In the genomic region with DNA sequence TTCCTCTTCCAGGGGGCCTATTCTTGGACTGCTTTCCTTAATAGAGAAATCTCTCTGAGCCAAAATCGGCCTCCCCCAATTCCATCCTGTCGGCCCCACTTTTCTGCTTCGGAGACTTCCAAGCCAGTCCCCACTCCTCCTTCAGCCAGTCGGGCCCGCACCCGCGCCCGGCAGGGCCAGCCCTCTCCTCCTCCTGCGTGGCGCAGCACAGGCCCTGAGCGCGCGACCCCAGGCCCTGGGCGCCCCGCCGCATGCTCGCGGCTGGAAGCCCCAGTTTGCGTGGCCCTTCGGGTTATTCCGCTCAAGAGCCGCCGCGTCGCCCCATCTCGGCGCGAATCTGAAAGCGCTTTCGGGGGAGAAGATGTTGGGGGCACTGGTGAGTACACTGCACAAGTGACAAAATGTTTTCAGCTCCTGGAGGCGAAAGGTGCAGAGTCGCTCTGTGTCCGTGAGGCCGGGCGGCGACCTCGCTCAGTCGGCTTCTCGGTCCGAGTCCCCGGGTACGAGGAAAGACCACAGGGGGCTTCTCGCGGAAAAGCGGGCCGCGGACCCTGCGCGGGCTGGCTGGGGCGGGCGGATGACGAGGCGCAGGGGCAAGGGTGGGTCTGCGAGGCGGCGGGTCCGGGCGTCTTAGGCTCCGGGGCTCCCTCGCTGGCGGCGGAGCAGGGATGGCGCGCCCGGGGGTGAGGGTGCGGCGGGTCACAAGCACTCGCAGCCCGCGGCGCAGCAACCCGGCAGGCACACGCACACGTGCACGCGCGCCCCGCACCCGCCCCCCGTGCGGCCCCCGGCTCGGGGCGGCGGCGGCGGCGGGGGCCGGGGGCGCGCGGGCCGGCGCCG, we compare ENCODE assay signal across 8 cellular contexts. TPM values are rescaled to one million over a fixed set of nuclear protein-coding genes. Genes with fewer than 3 reads are reported as not detected.
A peak's percentile ranks its signal among the peaks of the same experiment; 100 is the strongest.
DNase-seq lines count a peak whose midpoint lies in the region; ATAC-seq and TF ChIP-seq lines count a peak whose summit lies in the region.

Gene IL17D (plus strand): TSS at position 755 of the 840 bp plus-strand sequence. CDS start 303 bp downstream, outside the sequence.

- 0 to 1% methylated on average over 79 to 95 of the region's 95 CpGs for whole genome bisulfite sequencing in esophagus, 2 donors
- WGBS in transverse colon (ENCODE audit: low coverage in 1 of 2), 2 donors, result 1 to 3% methylated on average over 6 to 55 of the region's 95 CpGs

- H3K9ac ChIP-seq in ES-I3 (ENCODE audit: low read depth, low read length), result peak within 1 kb of the TSS; percentile 80

- intact Hi-C loops in activated CD8-positive, alpha-beta T cell treated with anti-CD3 and anti-CD28 coated beads for 36 hours (cut with micrococcal nuclease), result no loop called here
- intact Hi-C loops in transverse colon (cut with DNase I; ENCODE audit: low total_unique reads), result no loop called here

- no peaks in the 10 kb centered on the region for H3K9me3 Mint-ChIP-seq in IgD-negative memory B cell
- H3K9me3 Mint-ChIP-seq in activated CD8-positive, alpha-beta T cell treated with anti-CD3 and anti-CD28 coated beads for 36 hours, result no peaks in the 10 kb centered on the region
- H3K9me3 Mint-ChIP-seq in naive B cell, result peaks cover 0 to 3% (median 0%) of the 10 kb centered on the region in 7 donors

- H3K4me3 ChIP-seq in esophagus (ENCODE audit: low read depth in 1 of 2, low read length in 2 of 2) (peak within 1 kb of the TSS; percentile 56 to 60), transverse colon (peak within 1 kb of the TSS; percentile 56 to 85 (median 63))

- peaks cover 8 to 13% (median 10%) of the 10 kb centered on the region in 3 donors for H3K4me1 Mint-ChIP-seq in IgD-negative memory B cell
- peaks cover 11% of the 10 kb centered on the region for H3K4me1 Mint-ChIP-seq in activated CD8-positive, alpha-beta T cell treated with anti-CD3 and anti-CD28 coated beads for 36 hours (ENCODE audit: low read depth)
- peaks cover 4 to 12% (median 8%) of the 10 kb centered on the region in 3 donors for H3K4me1 Mint-ChIP-seq in naive B cell

- POLR2A ChIA-PET in activated CD8-positive, alpha-beta T cell treated with anti-CD3 and anti-CD28 coated beads for 36 hours (lab: Charles Lee), result interaction anchor here (0.7 to 1.7 kb wide), 4 partner anchors 19 to 1070 kb away, joined by 3 to 5 read pairs (median 4); partner anchors contain the start of genes MPHOSPH8, MRPL57 and SKA3

- TF ChIP-seq CTCF in activated CD8-positive, alpha-beta T cell treated with anti-CD3 and anti-CD28 coated beads for 36 hours (IDR thresholded peaks at IDR 0.05), result no peak
- TF ChIP-seq CTCF in transverse colon (IDR thresholded peaks at IDR 0.05), result peak in 1 of 5 experiments; percentile 17

- in situ Hi-C loops in transverse colon (cut with MboI; ENCODE audit: low pct_ligation_motif_present in 1 of 4, low pct_unique_long_range_greater_than_20kb in 1 of 4, low sequenced_read_pairs in 3 of 4), result loop anchor here in 3 of 4 donors (10.0 to 25.0 kb wide), 5 partner anchors 109 to 384 kb away; partner anchors contain the start of gene XPO4 (in 2 of the 3)

- TF ChIP-seq EP300 in transverse colon (IDR thresholded peaks at IDR 0.05; ENCODE audit: low read depth), result no peak

- TF ChIP-seq POLR2A in transverse colon (IDR thresholded peaks at IDR 0.05), result no peak

- no peaks in the 10 kb centered on the region for H3K36me3 Mint-ChIP-seq in IgD-negative memory B cell
- no peaks in the 10 kb centered on the region for H3K36me3 Mint-ChIP-seq in activated CD8-positive, alpha-beta T cell treated with anti-CD3 and anti-CD28 coated beads for 36 hours (ENCODE audit: low read depth)
- H3K36me3 Mint-ChIP-seq in naive B cell, result peaks cover 0 to 4% of the 10 kb centered on the region in 2 donors

- peaks cover 1% of the 10 kb centered on the region for H3K27me3 Mint-ChIP-seq in IgD-negative memory B cell
- peaks cover 17% of the 10 kb centered on the region for H3K27me3 Mint-ChIP-seq in activated CD8-positive, alpha-beta T cell treated with anti-CD3 and anti-CD28 coated beads for 36 hours
- H3K27me3 Mint-ChIP-seq in naive B cell, result peaks cover 15 to 26% (median 17%) of the 10 kb centered on the region in 3 donors

- peak; percentile 54 for DNase-seq in activated CD8-positive, alpha-beta T cell treated with anti-CD3 and anti-CD28 coated beads for 36 hours
- DNase-seq in naive B cell, result peak; percentile 24
- DNase-seq in transverse colon, result peak; percentile 43
- DNase-seq in SKM-1 treated with dmso at 0.1 percent for 144 hours (lab: John Stamatoyannopoulos, UW; ENCODE audit: unreplicated experiment), result no peak

- H3K4me1 ChIP-seq in ES-I3 (ENCODE audit: insufficient read depth, low read length) (no peaks in the 10 kb centered on the region), esophagus (ENCODE audit: control insufficient read depth in 2 of 2, insufficient read depth in 2 of 2, low read length in 1 of 2) (peaks cover 2 to 6% of the 10 kb centered on the region in 2 donors), transverse colon (peaks cover 0 to 16% (median 12%) of the 10 kb centered on the region in 4 donors)

- H3K9me3 ChIP-seq in ES-I3 (ENCODE audit: control insufficient read depth, insufficient read depth, low read length), result no peaks in the 10 kb centered on the region
- no peaks in the 10 kb centered on the region for H3K9me3 ChIP-seq in esophagus (ENCODE audit: control insufficient read depth in 2 of 2, insufficient read depth in 1 of 2, low read depth in 1 of 2, low read length in 1 of 2)
- no peaks in the 10 kb centered on the region for H3K9me3 ChIP-seq in transverse colon

- H3K27ac Mint-ChIP-seq in IgD-negative memory B cell, result peak within 1 kb of the TSS in 2 of 3 donors; percentile 71 to 89
- H3K27ac Mint-ChIP-seq in activated CD8-positive, alpha-beta T cell treated with anti-CD3 and anti-CD28 coated beads for 36 hours, result peak within 1 kb of the TSS; percentile 86
- peak within 1 kb of the TSS in 5 of 6 donors; percentile 60 to 89 (median 81) for H3K27ac Mint-ChIP-seq in naive B cell

- CTCF ChIA-PET in activated CD8-positive, alpha-beta T cell treated with anti-CD3 and anti-CD28 coated beads for 36 hours (lab: Charles Lee), result interaction anchor here (0.9 to 3.2 kb wide), 12 partner anchors 8 to 221 kb away, joined by 3 to 11 read pairs (median 6); no protein-coding TSS in a partner anchor

- H3K36me3 ChIP-seq in ES-I3 (ENCODE audit: insufficient read depth, low read length) (no peaks in the 10 kb centered on the region), esophagus (ENCODE audit: control insufficient read depth in 2 of 2, insufficient read depth in 2 of 2, low read length in 1 of 2) (no peaks in the 10 kb centered on the region), transverse colon (no peaks in the 10 kb centered on the region)

- ATAC-seq in GM21447 (IDR thresholded peaks at IDR 0.05; ENCODE audit: unreplicated experiment) (peak; percentile 31), naive B cell (ENCODE audit: low read depth in 2 of 2) (peak; percentile 19 to 22)
- ATAC-seq in activated CD8-positive, alpha-beta T cell treated with anti-CD3 and anti-CD28 coated beads for 36 hours, result peak; percentile 31

- no peaks in the 10 kb centered on the region for H3K27me3 ChIP-seq in esophagus (ENCODE audit: control insufficient read depth in 1 of 2, insufficient read depth in 2 of 2, low read length in 2 of 2)
- peaks cover 25% of the 10 kb centered on the region for H3K27me3 ChIP-seq in transverse colon

- H3K27ac ChIP-seq in esophagus (ENCODE audit: low read depth in 2 of 2, low read length in 1 of 2), result peak within 1 kb of the TSS; percentile 51 to 61
- H3K27ac ChIP-seq in transverse colon, result peak within 1 kb of the TSS; percentile 65 to 75 (median 72)

- peak within 1 kb of the TSS; percentile 89 to 97 (median 94) for H3K4me3 Mint-ChIP-seq in IgD-negative memory B cell
- peak within 1 kb of the TSS; percentile 89 for H3K4me3 Mint-ChIP-seq in activated CD8-positive, alpha-beta T cell treated with anti-CD3 and anti-CD28 coated beads for 36 hours
- peak within 1 kb of the TSS; percentile 88 to 98 (median 92) for H3K4me3 Mint-ChIP-seq in naive B cell

RNA-seq across cellular contexts. Expression of gene IL17D, which starts in this region (rescaled TPM):
- polyA plus RNA-seq in IgD-negative memory B cell, result 0.11 TPM
- under 1 TPM; 0.49 to 0.54 TPM for total RNA-seq in activated CD8-positive, alpha-beta T cell treated with anti-CD3 and anti-CD28 coated beads for 36 hours
- polyA plus RNA-seq in esophagus, result under 1 TPM; 0.35 to 0.61 TPM
- polyA plus RNA-seq in naive B cell (ENCODE audit: low read depth in 6 of 6), result under 1 TPM in 2 of 6 donors, not detected in 4; 0.22 to 0.35 TPM
- total RNA-seq in transverse colon, result 1 to 10 TPM in 2 of 4 donors, not detected in 2; 1.1 to 1.4 TPM

Comparison
In these comparisons a context has a peak if more than half of its experiments do, and no peak if none do; other contexts are left out.
1. Peak in DNase-seq and ATAC-seq in activated CD8-positive, alpha-beta T cell treated with anti-CD3 and anti-CD28 coated beads for 36 hours; RNA of the gene not detected or under 1 TPM.
2. Peak in DNase-seq and ATAC-seq in naive B cell; RNA of the gene not detected or under 1 TPM.